In genomic region chr7:126809188-126809587, GRCh38 we compare ENCODE assay signal across 3 cellular contexts.
A peak's percentile ranks its signal among the peaks of the same experiment; 100 is the strongest.
TF ChIP-seq lines count a peak whose summit lies in the region.

No MANE protein-coding gene starts in this region.

TF ChIP-seq in A549, 52 proteins besides CTCF, POLR2A, EP300 and RAD21:
- TF ChIP-seq PHF8 (IDR thresholded peaks at IDR 0.05; ENCODE audit: borderline replicate concordance, low read depth) (no peak), MAFK (IDR thresholded peaks at IDR 0.05; ENCODE audit: partially characterized antibody) (peak; percentile 24)

TF ChIP-seq in IMR-90, 13 proteins besides CTCF, POLR2A, EP300 and RAD21:
- no peak for TF ChIP-seq USF2 (IDR thresholded peaks at IDR 0.05; ENCODE audit: low read depth, low read length)
- TF ChIP-seq CEBPB (IDR thresholded peaks at IDR 0.05; ENCODE audit: low read depth, low read length), result no peak
- no peak for TF ChIP-seq RCOR1 (IDR thresholded peaks at IDR 0.05; ENCODE audit: insufficient replicate concordance, low read length)
- peak; percentile 24; the same call in 1 of the 2 replicates for TF ChIP-seq MAFK (IDR thresholded peaks at IDR 0.05; ENCODE audit: low read depth, low read length)
- TF ChIP-seq NFE2L2 (IDR thresholded peaks at IDR 0.05; ENCODE audit: low read depth, low read length), result no peak
- TF ChIP-seq CHD1 (IDR thresholded peaks at IDR 0.05; ENCODE audit: low read depth, low read length), result no peak
- TF ChIP-seq, protein P1, sequence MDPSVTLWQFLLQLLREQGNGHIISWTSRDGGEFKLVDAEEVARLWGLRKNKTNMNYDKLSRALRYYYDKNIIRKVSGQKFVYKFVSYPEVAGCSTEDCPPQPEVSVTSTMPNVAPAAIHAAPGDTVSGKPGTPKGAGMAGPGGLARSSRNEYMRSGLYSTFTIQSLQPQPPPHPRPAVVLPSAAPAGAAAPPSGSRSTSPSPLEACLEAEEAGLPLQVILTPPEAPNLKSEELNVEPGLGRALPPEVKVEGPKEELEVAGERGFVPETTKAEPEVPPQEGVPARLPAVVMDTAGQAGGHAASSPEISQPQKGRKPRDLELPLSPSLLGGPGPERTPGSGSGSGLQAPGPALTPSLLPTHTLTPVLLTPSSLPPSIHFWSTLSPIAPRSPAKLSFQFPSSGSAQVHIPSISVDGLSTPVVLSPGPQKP (IDR thresholded peaks at IDR 0.05; ENCODE audit: borderline replicate concordance, low read depth, low read length), result no peak
- no peak for TF ChIP-seq RFX5 (IDR thresholded peaks at IDR 0.05; ENCODE audit: low read depth, low read length)
- no peak for TF ChIP-seq BHLHE40 (IDR thresholded peaks at IDR 0.05; ENCODE audit: low read depth, low read length)

TF ChIP-seq in K562, 482 proteins besides CTCF, POLR2A, EP300 and RAD21:
- TF ChIP-seq ZNF316 (IDR thresholded peaks at IDR 0.05), result peak; percentile 42; the same call in 1 of the 2 replicates
- no peak for TF ChIP-seq PML (IDR thresholded peaks at IDR 0.05; ENCODE audit: low read length)
